In the genomic region with DNA sequence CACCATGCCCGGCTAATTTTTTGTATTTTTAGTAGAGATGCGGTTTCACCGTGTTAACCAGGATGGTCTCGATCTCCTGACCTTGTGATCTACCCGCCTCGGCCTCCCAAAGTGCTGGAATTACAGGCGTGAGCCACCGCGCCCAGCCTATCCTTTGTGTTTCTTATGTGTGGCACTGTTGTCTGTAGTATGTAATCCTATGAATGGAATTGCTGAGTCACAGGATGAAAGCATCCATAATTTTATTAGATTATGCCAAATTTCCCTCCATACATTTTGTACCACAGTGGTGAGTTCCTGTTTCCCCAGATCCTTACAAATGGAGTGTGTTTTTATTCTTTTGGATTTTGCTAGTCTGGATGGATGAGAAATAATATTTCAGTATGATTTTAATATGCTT, we compare ENCODE assay signal across 8 cellular contexts. TPM values are rescaled to one million over a fixed set of nuclear protein-coding genes. Genes with fewer than 3 reads are reported as not detected.
DNase-seq lines count a peak whose midpoint lies in the region; ATAC-seq, FAIRE-seq and TF ChIP-seq lines count a peak whose summit lies in the region.
"Not testable (repeated sequence)": the region's sequence is repeated elsewhere in the genome, so short reads cannot be mapped to it uniquely, and the experiment has no call there.

No MANE protein-coding gene starts in this region.

- H3K9ac ChIP-seq in IMR-90 (ENCODE audit: low read depth, low read length); K562 (ENCODE audit: insufficient read depth in 1 of 2, low read depth in 2 of 2, low read length in 2 of 2): not testable (repeated sequence)

- POLR2A ChIA-PET in A673 (lab: Charles Lee; ENCODE audit: low non-redundant PET); IMR-90 (lab: Charles Lee; ENCODE audit: unreplicated experiment); K562 (lab: Yijun Ruan, JAX): not testable (repeated sequence)

- in situ Hi-C loops in IMR-90 (cut with MboI; ENCODE audit: low sequenced_read_pairs); K562 (cut with MboI): not testable (repeated sequence)

- H3K36me3 ChIP-seq in A673 (ENCODE audit: insufficient read depth, low read length, poor library complexity, severe bottlenecking); IMR-90 (ENCODE audit: control insufficient read depth, insufficient read depth, low read length); K562 (ENCODE audit: control insufficient read depth, insufficient read depth, low read length): not testable (repeated sequence)

- not testable (repeated sequence) for H3K9me3 ChIP-seq in A673 (ENCODE audit: low read depth, low read length, poor library complexity, severe bottlenecking); IMR-90 (ENCODE audit: control insufficient read depth, insufficient read depth, low read length); K562 (replicated peaks; ENCODE audit: control insufficient read depth, insufficient read depth, low read depth, low read length)

- not testable (repeated sequence) for ATAC-seq in IMR-90 (ENCODE audit: low read depth); K562
- peak; percentile 51; the same call in 2 of the 3 replicates for ATAC-seq in SK-N-SH treated with all-trans-retinoic acid at 6 μM for 48 hours

- not testable (repeated sequence) for H2BK120ac ChIP-seq in IMR-90 (ENCODE audit: low read depth, low read length)

- TF ChIP-seq EP300 in K562 (IDR thresholded peaks at IDR 0.05; ENCODE audit: low read length) = not testable (repeated sequence)

- H4K91ac ChIP-seq in IMR-90 (ENCODE audit: insufficient read depth, low read depth, low read length) = not testable (repeated sequence)

- no CpG with 5 or more reads among the region's 9 CpGs for WGBS in IMR-90 (ENCODE audit: extremely low coverage in 2 of 2, insufficient read length in 1 of 2), 2 experiments
- 77% methylated on average over 4 of the region's 9 CpGs for WGBS in K562 (ENCODE audit: insufficient coverage, low coverage, missing lambda C conversion rate)

- H3K27ac ChIP-seq in A673 (ENCODE audit: low read depth, low read length, poor library complexity, severe bottlenecking); IMR-90 (ENCODE audit: insufficient read depth, low read length); K562 (ENCODE audit: extremely low read depth, low read depth, low read length): not testable (repeated sequence)

- CTCF ChIA-PET in A673 (lab: Charles Lee); IMR-90 (lab: Yijun Ruan, JAX); K562 (lab: Yijun Ruan, JAX; ENCODE audit: low intra/inter-chr PET ratio): not testable (repeated sequence)

- not testable (repeated sequence) for TF ChIP-seq POLR2A in IMR-90 (IDR thresholded peaks at IDR 0.05; ENCODE audit: low read depth, low read length); K562 (conservative IDR thresholded peaks at IDR 0.05)

- not testable (repeated sequence) for H2AFZ ChIP-seq in IMR-90 (replicated peaks; ENCODE audit: low read length, poor library complexity); K562 (ENCODE audit: low read depth, low read length)

- not testable (repeated sequence) for BruUV-seq in A673 (replicated peaks; lab: Mats Ljungman, UMichigan); IMR-90 (replicated peaks; lab: Mats Ljungman, UMichigan); K562 (replicated peaks; lab: Mats Ljungman, UMichigan)

- H3K4ac ChIP-seq in IMR-90 (ENCODE audit: low read depth, low read length) = not testable (repeated sequence)

- H3K18ac ChIP-seq in IMR-90 (ENCODE audit: low read depth, low read length) = not testable (repeated sequence)

- not testable (repeated sequence) for H3K14ac ChIP-seq in IMR-90 (replicated peaks; ENCODE audit: low read depth, low read length)

- H3K79me1 ChIP-seq in IMR-90 (ENCODE audit: low read depth in 1 of 2, low read length in 2 of 2) = not testable (repeated sequence)

- not testable (repeated sequence) for H3K9me1 ChIP-seq in IMR-90 (ENCODE audit: insufficient read depth, low read length); K562 (ENCODE audit: control insufficient read depth, insufficient read depth, low read length)

- not testable (repeated sequence) for H2BK20ac ChIP-seq in IMR-90 (ENCODE audit: low read depth, low read length)

- intact Hi-C loops in A673 (cut with micrococcal nuclease; ENCODE audit: unreplicated experiment); IMR-90 (cut with micrococcal nuclease); K562 (cut with micrococcal nuclease): not testable (repeated sequence)

- H3K23ac ChIP-seq in IMR-90 (ENCODE audit: low read depth, low read length) = not testable (repeated sequence)

- TF ChIP-seq RAD21 in IMR-90 (IDR thresholded peaks at IDR 0.05; ENCODE audit: low read length); K562 (CRISPR knock-in tag; conservative IDR thresholded peaks at IDR 0.05 in 1 of 2, IDR thresholded peaks at IDR 0.05 in 1 of 2): not testable (repeated sequence)

- H3K4me2 ChIP-seq in IMR-90 (ENCODE audit: low read depth, low read length); K562 (ENCODE audit: insufficient read depth, low read length): not testable (repeated sequence)

- H3K27me3 ChIP-seq in A673 (replicated peaks; ENCODE audit: insufficient read depth, low read depth, low read length, poor library complexity); IMR-90 (ENCODE audit: control insufficient read depth, insufficient read depth, low read length); K562 (ENCODE audit: control insufficient read depth in 2 of 2, insufficient read depth in 2 of 2, low read length in 2 of 2): not testable (repeated sequence)

- H4K8ac ChIP-seq in IMR-90 (ENCODE audit: low read depth in 2 of 2, low read length in 2 of 2) = not testable (repeated sequence)

- not testable (repeated sequence) for H3K4me1 ChIP-seq in A673 (ENCODE audit: insufficient read depth, low read length, poor library complexity, severe bottlenecking); IMR-90 (ENCODE audit: control insufficient read depth, insufficient read depth, low read length); K562 (replicated peaks in 1 of 2; ENCODE audit: control insufficient read depth in 2 of 2, insufficient read depth in 2 of 2, low read length in 2 of 2)

- not testable (repeated sequence) for TF ChIP-seq CTCF in A673 (conservative IDR thresholded peaks at IDR 0.05; ENCODE audit: low read depth, low read length); IMR-90 (conservative IDR thresholded peaks at IDR 0.05; ENCODE audit: low read depth, low read length); K562 (IDR thresholded peaks at IDR 0.05 in 2 of 3, conservative IDR thresholded peaks at IDR 0.05 in 1 of 3; ENCODE audit: insufficient read depth in 2 of 3, low read depth in 1 of 3, low read length in 3 of 3); fibroblast of mammary gland (conservative IDR thresholded peaks at IDR 0.05; ENCODE audit: control insufficient read depth, insufficient read depth, low read depth, low read length)

- H2AK9ac ChIP-seq in IMR-90 (replicated peaks; ENCODE audit: low read depth, low read length, poor library complexity) = not testable (repeated sequence)

- peak; percentile 28 for DNase-seq in A673 (ENCODE audit: low spot score)
- DNase-seq in IMR-90 = peak; percentile 13
- not testable (repeated sequence) for DNase-seq in K562 (ENCODE audit: extremely low read depth in 1 of 4, low spot score in 3 of 4)
- DNase-seq in dermis blood vessel endothelial cell = peak; percentile 32
- DNase-seq in fibroblast of mammary gland (ENCODE audit: low read depth) = peak; percentile 13
- DNase-seq in fibroblast of the conjunctiva (ENCODE audit: low read depth) = peak; percentile 1
- peak; percentile 19 to 41 for DNase-seq in lung microvascular endothelial cell (ENCODE audit: low read depth in 2 of 2)

- not testable (repeated sequence) for FAIRE-seq in K562 (lab: Jason Lieb, UNC)

- H3K79me2 ChIP-seq in K562 (ENCODE audit: control insufficient read depth, insufficient read depth, low read length) = not testable (repeated sequence)

- not testable (repeated sequence) for H2AK5ac ChIP-seq in IMR-90 (ENCODE audit: low read depth, low read length)

- dilution Hi-C loops in IMR-90 (cut with HindIII; ENCODE audit: low sequenced_read_pairs, unreplicated experiment) = not testable (repeated sequence)

- not testable (repeated sequence) for H3K56ac ChIP-seq in IMR-90 (ENCODE audit: extremely low read depth, insufficient read depth, low read length)

- not testable (repeated sequence) for H4K20me1 ChIP-seq in IMR-90 (ENCODE audit: insufficient read depth, low read length); K562 (replicated peaks; ENCODE audit: control insufficient read depth, insufficient read depth, low read length)

- not testable (repeated sequence) for H3K4me3 ChIP-seq in A673 (ENCODE audit: low read depth, low read length, poor library complexity, severe bottlenecking); IMR-90 (ENCODE audit: insufficient read depth, low read depth, low read length); K562; fibroblast of mammary gland (ENCODE audit: control insufficient read depth, low read depth, low read length)

- not testable (repeated sequence) for H2BK5ac ChIP-seq in IMR-90 (ENCODE audit: low read depth, low read length, poor library complexity, severe bottlenecking)

- not testable (repeated sequence) for H2BK15ac ChIP-seq in IMR-90 (ENCODE audit: low read depth, low read length)

- not testable (repeated sequence) for H4K5ac ChIP-seq in IMR-90 (ENCODE audit: low read depth, low read length)

RNA-seq across cellular contexts. Expression of gene FBXO36, which starts 41.3 kb away (rescaled TPM):
- total RNA-seq in A673 (2021) = 3.1 and 5.0 TPM in 2 replicates
- 2.2 TPM in 2 replicates for total RNA-seq in IMR-90 (2012; rRNA removed)
- 1.2 and 1.3 TPM in 2 replicates for polyA plus RNA-seq in IMR-90 (2012; rRNA removed)
- 0.52 and 0.54 TPM in 2 replicates for polyA plus RNA-seq in IMR-90 (2012; cell fraction: cytosol; rRNA removed)
- polyA plus RNA-seq in IMR-90 (2012; cell fraction: nucleus; rRNA removed; ENCODE audit: low replicate concordance) = 0.34 and 1.3 TPM in 2 replicates
- 0.30 and 0.70 TPM in 2 replicates for total RNA-seq in K562 (2011; cell fraction: chromatin; rRNA removed; ENCODE audit: low replicate concordance)
- total RNA-seq in K562 (2011; cell fraction: nucleolus; rRNA removed) = 0.53 and 0.67 TPM in 2 replicates
- 0.44 and 0.99 TPM in 2 replicates for total RNA-seq in K562 (2011; cell fraction: nucleoplasm; rRNA removed)
- total RNA-seq in K562 (2014; rRNA removed) = 0.29 and 0.54 TPM in 2 replicates
- total RNA-seq in K562 (2014; rRNA removed; fragmentation: Illumina TruSeq; extraction: Trizol) = 0.64 and 0.80 TPM in 2 replicates
- total RNA-seq in K562 (2015; rRNA removed; fragmentation: Illumina TruSeq; extraction: Trizol) = 0.43 and 0.49 TPM in 2 replicates
- 0.29 and 0.47 TPM in 2 replicates for total RNA-seq in K562 (2021)
- 0.91 and 1.3 TPM in 2 replicates for polyA plus RNA-seq in K562 (2011; rRNA removed)
- 0.33 and 1.1 TPM in 2 replicates for polyA plus RNA-seq in K562 (2011; cell fraction: cytosol; rRNA removed)
- 0.26 and 0.52 TPM in 2 replicates for polyA plus RNA-seq in K562 (2011; cell fraction: nucleus; rRNA removed)
- polyA plus RNA-seq in K562 (2012) = 0.11 and 0.17 TPM in 2 replicates
- 0.48 and 0.58 TPM in 2 replicates for polyA plus RNA-seq in K562 (2014; fragmentation: Illumina TruSeq; extraction: Trizol)
- polyA plus RNA-seq in K562 (2014; fragmentation: Nextera tagmentation; extraction: Ambion mirVana) = under 1 TPM; 0.73 to 0.85 TPM
- polyA plus RNA-seq in K562 (2014; rRNA removed) = 0.22 and 0.40 TPM in 2 replicates
- 1.2 TPM in 2 replicates for polyA minus RNA-seq in K562 (2011; rRNA and poly(A)+ RNA removed)
- not detected in 2 replicates for polyA minus RNA-seq in K562 (2011; cell fraction: cytosol; rRNA and poly(A)+ RNA removed)
- polyA minus RNA-seq in K562 (2011; cell fraction: nucleus; rRNA and poly(A)+ RNA removed) = 0.13 and 0.78 TPM in 2 replicates
- 0.98 and 1.0 TPM in 2 replicates for total RNA-seq in dermis blood vessel endothelial cell
- 0.60 and 0.87 TPM in 2 replicates for total RNA-seq in lung microvascular endothelial cell

RNA-seq across cellular contexts. Expression of gene TRIP12, which starts 41.8 kb away (rescaled TPM):
- 263 and 300 TPM in 2 replicates for total RNA-seq in A673 (2021)
- total RNA-seq in IMR-90 (2012; rRNA removed) = 209 and 315 TPM in 2 replicates
- polyA plus RNA-seq in IMR-90 (2012; rRNA removed) = 42.1 and 51.6 TPM in 2 replicates
- polyA plus RNA-seq in IMR-90 (2012; cell fraction: cytosol; rRNA removed) = 7.7 and 12.0 TPM in 2 replicates
- polyA plus RNA-seq in IMR-90 (2012; cell fraction: nucleus; rRNA removed; ENCODE audit: low replicate concordance) = 12.0 and 98.0 TPM in 2 replicates
- total RNA-seq in K562 (2011; cell fraction: chromatin; rRNA removed; ENCODE audit: low replicate concordance) = 152 and 369 TPM in 2 replicates
- total RNA-seq in K562 (2011; cell fraction: nucleolus; rRNA removed) = 52.2 and 78.3 TPM in 2 replicates
- total RNA-seq in K562 (2011; cell fraction: nucleoplasm; rRNA removed) = 115 and 140 TPM in 2 replicates
- 74.5 and 77.6 TPM in 2 replicates for total RNA-seq in K562 (2014; rRNA removed)
- 112 and 143 TPM in 2 replicates for total RNA-seq in K562 (2014; rRNA removed; fragmentation: Illumina TruSeq; extraction: Trizol)
- 111 and 121 TPM in 2 replicates for total RNA-seq in K562 (2015; rRNA removed; fragmentation: Illumina TruSeq; extraction: Trizol)
- total RNA-seq in K562 (2021) = 121 and 131 TPM in 2 replicates
- 65.8 and 80.1 TPM in 2 replicates for polyA plus RNA-seq in K562 (2011; rRNA removed)
- polyA plus RNA-seq in K562 (2011; cell fraction: cytosol; rRNA removed) = 24.0 and 31.6 TPM in 2 replicates
- 93.4 and 96.8 TPM in 2 replicates for polyA plus RNA-seq in K562 (2011; cell fraction: nucleus; rRNA removed)
- polyA plus RNA-seq in K562 (2012) = 48.6 and 73.7 TPM in 2 replicates
- polyA plus RNA-seq in K562 (2014; fragmentation: Illumina TruSeq; extraction: Trizol) = 79.9 and 87.5 TPM in 2 replicates
- 10 to 100 TPM; 15.2 to 26.5 TPM for polyA plus RNA-seq in K562 (2014; fragmentation: Nextera tagmentation; extraction: Ambion mirVana)
- 53.1 and 56.1 TPM in 2 replicates for polyA plus RNA-seq in K562 (2014; rRNA removed)
- 426 and 432 TPM in 2 replicates for polyA minus RNA-seq in K562 (2011; rRNA and poly(A)+ RNA removed)
- 120 and 147 TPM in 2 replicates for polyA minus RNA-seq in K562 (2011; cell fraction: cytosol; rRNA and poly(A)+ RNA removed)
- 105 and 175 TPM in 2 replicates for polyA minus RNA-seq in K562 (2011; cell fraction: nucleus; rRNA and poly(A)+ RNA removed)
- total RNA-seq in dermis blood vessel endothelial cell = 238 and 422 TPM in 2 replicates
- total RNA-seq in lung microvascular endothelial cell = 181 and 207 TPM in 2 replicates
